1 cellular context compared by ENCODE assay signal in genomic region chr4:135319685-135320084, GRCh38.
TF ChIP-seq lines count a peak whose summit lies in the region.

No MANE protein-coding gene starts in this region.

TF ChIP-seq in GM23338, 12 proteins besides CTCF, POLR2A, EP300 and RAD21 (continued from another document):
- TF ChIP-seq ZNF462 (CRISPR knock-in tag; IDR thresholded peaks at IDR 0.05), result no peak
- TF ChIP-seq ZNF114 (CRISPR knock-in tag; IDR thresholded peaks at IDR 0.05), result no peak
- TF ChIP-seq REST (IDR thresholded peaks at IDR 0.05; ENCODE audit: unreplicated experiment), result no peak
- no peak for TF ChIP-seq POLR2AphosphoS5 (IDR thresholded peaks at IDR 0.05; ENCODE audit: low read depth)
- TF ChIP-seq ZNF331 (CRISPR knock-in tag; IDR thresholded peaks at IDR 0.05; ENCODE audit: low read depth), result no peak
- no peak for TF ChIP-seq STAT1 (IDR thresholded peaks at IDR 0.05; ENCODE audit: unreplicated experiment)
- no peak for TF ChIP-seq ETS1 (IDR thresholded peaks at IDR 0.05)
